ENCODE assay signal across 29 cellular contexts in the genomic region with DNA sequence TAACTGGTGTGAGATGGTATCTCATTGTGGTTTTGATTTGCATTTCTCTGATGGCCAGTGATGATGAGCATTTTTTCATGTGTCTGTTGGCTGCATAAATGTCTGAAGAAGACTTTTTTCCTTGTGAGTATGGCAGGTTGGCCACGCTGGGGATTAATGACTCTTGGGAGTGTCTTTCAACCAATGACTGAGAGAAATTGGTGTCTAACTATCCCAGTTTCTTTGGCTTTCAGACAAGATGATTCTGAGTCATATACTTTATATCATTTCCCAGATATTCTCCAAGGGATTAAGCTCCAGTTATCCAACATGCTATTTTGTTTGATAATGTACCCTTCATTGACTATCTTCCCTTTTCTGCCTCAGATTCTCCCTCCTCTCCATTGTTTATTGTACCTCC. TPM values are rescaled to one million over a fixed set of nuclear protein-coding genes. Genes with fewer than 3 reads are reported as not detected.
"Had no signal": no experiment of that assay in that cellular context is flagged by ENCODE, and none has a peak within 500 bp of the region (broad histone marks: within the 10 kb centered on the region; RNA-seq: fewer than 3 reads in every experiment).

No MANE protein-coding gene starts in this region.

- H3K4me1 ChIP-seq: psoas muscle, right lobe of liver, upper lobe of left lung, uterus had no signal

- H2AFZ ChIP-seq: hepatocyte had no signal

- H3K36me3 ChIP-seq: right lobe of liver, tibial artery, upper lobe of left lung, uterus had no signal

- H3K27me3 ChIP-seq: dorsolateral prefrontal cortex, hepatocyte, right lobe of liver, tibial artery, upper lobe of left lung, uterus had no signal

- H3K4me2 ChIP-seq: hepatocyte had no signal

- H3K9me3 ChIP-seq: psoas muscle, right lobe of liver, tibial artery, upper lobe of left lung, uterus had no signal

- H3K27ac ChIP-seq: coronary artery, dorsolateral prefrontal cortex, hepatocyte, psoas muscle, right lobe of liver, tibial artery, upper lobe of left lung, uterus had no signal

- ATAC-seq: left colon; left ventricle myocardium superior; psoas muscle; right lobe of liver; stimulated activated naive B cell treated with anti-CD40 and anti-IgM and Interleukin-4, amounts not matched to agents 10 μg/mL and 1 μg/mL and 100 μg/mL, for 72 hours had no signal

- H3K4me3 ChIP-seq: coronary artery, dorsolateral prefrontal cortex, hepatocyte, lung, psoas muscle, right lobe of liver, skin epidermis, tibial artery, upper lobe of left lung, uterus had no signal

- DNase-seq: dorsolateral prefrontal cortex; effector CD8-positive, alpha-beta T cell; foreskin melanocyte; head of caudate nucleus; left colon; left ventricle myocardium superior; mesenchymal stem cell; midbrain; naive B cell; nephron progenitor cell; psoas muscle; retina; right lobe of liver; stimulated activated CD4-positive, alpha-beta T cell treated with anti-CD3 and anti-CD28 coated beads, Interleukin-2, amount 100 ng/mL, for 24 hours; stimulated activated CD4-positive, alpha-beta T cell treated with anti-CD3 and anti-CD28 coated beads, Interleukin-4, amount 100 ng/mL, for 4 hours; stimulated activated naive B cell treated with anti-CD40 and anti-IgM and Interleukin-4, amounts not matched to agents 10 μg/mL and 1 μg/mL and 100 μg/mL, for 72 hours; tibial artery; upper lobe of left lung; uterus had no signal

- H3K79me2 ChIP-seq: hepatocyte had no signal

RNA-seq across cellular contexts. Expression of gene CSNK1A1L, which starts 35.5 kb away (rescaled TPM):
- total RNA-seq: chondrocyte, dorsolateral prefrontal cortex, fibroblast of lung, hepatocyte, kidney epithelial cell, left colon, left ventricle myocardium superior, lung, omental fat pad, psoas muscle, right lobe of liver, temporal lobe, upper lobe of left lung, uterus had no signal
- polyA plus RNA-seq: esophagus, fibroblast of lung, hepatocyte, lung, psoas muscle had no signal
